Comparison of ENCODE assay signal across 8 cellular contexts in the genomic region with DNA sequence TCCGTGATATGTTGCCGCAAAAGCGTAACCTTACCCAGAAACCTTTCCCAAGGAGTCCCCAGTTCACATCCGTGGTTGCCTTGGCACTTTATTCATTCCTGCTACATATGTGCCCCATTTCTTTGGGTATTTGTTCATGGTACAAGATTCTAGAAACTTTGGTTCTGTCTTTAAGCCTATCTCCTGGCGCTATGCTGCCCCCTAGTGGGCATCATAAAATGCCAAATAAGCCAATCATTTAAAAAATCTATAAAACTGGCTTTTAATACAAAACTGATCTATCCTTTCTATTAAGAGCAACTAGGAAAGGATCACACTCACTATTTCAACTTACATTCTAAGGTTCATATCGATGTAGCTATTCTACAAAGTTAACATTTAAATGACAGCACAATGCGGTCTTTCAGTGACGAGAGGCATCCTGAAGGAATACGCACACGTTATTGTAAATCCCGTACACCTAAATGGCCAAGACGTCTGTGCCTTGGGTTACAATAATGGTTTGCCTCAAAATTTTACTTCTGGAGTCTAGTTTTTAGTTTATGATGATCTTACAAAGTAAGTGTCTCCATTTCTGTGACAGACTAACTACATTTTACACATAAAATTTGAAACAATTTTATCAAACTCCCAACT. TPM values are rescaled to one million over a fixed set of nuclear protein-coding genes. Genes with fewer than 3 reads are reported as not detected.
DNase-seq lines count a peak whose midpoint lies in the region; ATAC-seq and TF ChIP-seq lines count a peak whose summit lies in the region.

No MANE protein-coding gene starts in this region.

- H3K9me3 ChIP-seq in adrenal gland (replicated peaks in 1 of 3): no peaks in the 10 kb centered on the region

- in situ Hi-C loops in SK-MEL-5 (cut with HindIII; ENCODE audit: low pct_unique_long_range_greater_than_20kb, low sequenced_read_pairs): no loop called here

- H3K4me1 ChIP-seq in adrenal gland (replicated peaks in 1 of 2): peaks cover 0 to 11% of the 10 kb centered on the region in 2 donors

- WGBS in adrenal gland, 4 donors: 51 to 59% (median 56%) methylated on average over 12 of the region's 12 CpGs

- H3K27ac ChIP-seq in adrenal gland: no peak overlapping the region

- H3K4me3 ChIP-seq in HFF-Myc (replicated peaks; ENCODE audit: low read depth, low read length) (no peak overlapping the region), adrenal gland (no peak overlapping the region)

- intact Hi-C loops in adrenal gland (cut with DNase I): loop anchor here in 1 of 2 donors (10.0 kb wide), 1 partner anchor 113 kb away; no protein-coding TSS in a partner anchor

- DNase-seq in COLO829 (ENCODE audit: low spot score): peak; percentile 62
- DNase-seq in HFF-Myc (ENCODE audit: extremely low read depth, low read depth): peak; percentile 9
- DNase-seq in SK-MEL-5 (ENCODE audit: low read depth, low spot score): peak; percentile 70
- peak; percentile 33 to 75 (median 59) for DNase-seq in adrenal gland
- peak; percentile 54 for DNase-seq in iPS-NIHi11 (ENCODE audit: low spot score)
- DNase-seq in stimulated activated CD4-positive, alpha-beta T cell treated with anti-CD3 and anti-CD28 coated beads, Interleukin-1b, Interleukin-23, amount 100 ng/mL, for 48 hours: peak; percentile 37
- DNase-seq in islet precursor cell: no peak

- H3K27me3 ChIP-seq in adrenal gland: no peaks in the 10 kb centered on the region

- TF ChIP-seq CTCF in HFF-Myc (IDR thresholded peaks at IDR 0.05; ENCODE audit: low read depth, low read length, missing control alignments) (peak; percentile 76), adrenal gland (IDR thresholded peaks at IDR 0.05) (peak; percentile 69 to 96 (median 82))

- no peaks in the 10 kb centered on the region for H3K36me3 ChIP-seq in adrenal gland (replicated peaks in 1 of 2)

- no peak for TF ChIP-seq POLR2A in adrenal gland (IDR thresholded peaks at IDR 0.05)

- no peak for ATAC-seq in HG02885 (IDR thresholded peaks at IDR 0.05; ENCODE audit: poor library complexity, unreplicated experiment)

RNA-seq across cellular contexts. Expression of gene PIWIL3, which starts 16.2 kb away (rescaled TPM):
- not detected in 2 replicates for total RNA-seq in SK-MEL-5 (2014; rRNA removed; shearing (Covaris generic))
- polyA plus RNA-seq in SK-MEL-5 (2015; cell fraction: cytosol; rRNA removed): not detected in 2 replicates
- not detected in 2 replicates for polyA plus RNA-seq in SK-MEL-5 (2015; cell fraction: nucleus; rRNA removed)
- not detected for total RNA-seq in adrenal gland
- not detected for polyA plus RNA-seq in adrenal gland

RNA-seq across cellular contexts. Expression of gene SGSM1, which starts 47.7 kb away (rescaled TPM):
- 0.03 TPM in 1 of 2 replicates, not detected in the other for total RNA-seq in SK-MEL-5 (2014; rRNA removed; shearing (Covaris generic))
- 0.01 TPM in 1 of 2 replicates, not detected in the other for polyA plus RNA-seq in SK-MEL-5 (2015; cell fraction: cytosol; rRNA removed)
- polyA plus RNA-seq in SK-MEL-5 (2015; cell fraction: nucleus; rRNA removed): not detected in 2 replicates
- total RNA-seq in adrenal gland: 1 to 10 TPM; 1.9 to 6.8 (median 3.3) TPM
- 1 to 10 TPM; 2.0 to 3.4 (median 3.3) TPM for polyA plus RNA-seq in adrenal gland
